20 cellular contexts compared by ENCODE assay signal in the genomic region with DNA sequence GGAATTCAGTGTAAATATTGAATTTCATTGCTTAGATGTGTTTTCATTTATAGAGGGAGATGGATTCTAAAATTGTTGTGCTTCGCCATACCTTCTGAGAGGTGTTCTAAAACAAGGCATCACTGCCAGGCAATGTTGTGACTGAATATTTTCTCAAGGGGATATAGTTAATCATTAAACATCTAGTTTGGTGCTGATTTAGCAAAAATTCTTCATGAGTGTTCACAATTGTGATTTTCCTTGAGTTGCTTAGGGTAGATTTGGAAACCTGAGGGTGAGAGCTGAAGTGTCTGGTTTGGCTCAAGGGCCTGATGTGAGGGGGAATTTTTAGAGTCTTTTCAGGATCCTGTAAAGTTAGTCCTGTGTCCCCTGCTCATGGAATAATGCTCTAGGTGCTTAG.
A peak's percentile ranks its signal among the peaks of the same experiment; 100 is the strongest.
DNase-seq lines count a peak whose midpoint lies in the region; ATAC-seq, FAIRE-seq and TF ChIP-seq lines count a peak whose summit lies in the region.
"Had no signal": no experiment of that assay in that cellular context is flagged by ENCODE, and none has a peak within 500 bp of the region (broad histone marks: within the 10 kb centered on the region; RNA-seq: fewer than 3 reads in every experiment).

No MANE protein-coding gene starts in this region.

- CTCF ChIA-PET in HepG2 (lab: Yijun Ruan, JAX; ENCODE audit: low intra/inter-chr PET ratio, low total read pairs) (no interaction called here), K562 (lab: Yijun Ruan, JAX; ENCODE audit: low intra/inter-chr PET ratio) (no interaction called here)

- no peak overlapping the region for H3K4me3 ChIP-seq in HepG2 (replicated peaks in 1 of 3; ENCODE audit: insufficient read depth in 1 of 3, low read depth in 2 of 3, low read length in 3 of 3)
- H3K4me3 ChIP-seq in right lobe of liver: no peak overlapping the region
- H3K4me3 ChIP-seq in K562: no peak overlapping the region
- H3K4me3 ChIP-seq: HAP-1 had no signal

- H3K4me2 ChIP-seq in HepG2 (ENCODE audit: low read depth, low read length) (no peak overlapping the region), K562 (ENCODE audit: insufficient read depth, low read length) (no peak overlapping the region)

- TF ChIP-seq POLR2A in HepG2 (IDR thresholded peaks at IDR 0.05; ENCODE audit: insufficient read depth in 1 of 2, low read depth in 2 of 2, low read length in 2 of 2) (no peak), right lobe of liver (IDR thresholded peaks at IDR 0.05) (no peak), K562 (conservative IDR thresholded peaks at IDR 0.05) (no peak)

- intact Hi-C loops in HepG2 (cut with micrococcal nuclease; ENCODE audit: unreplicated experiment): no loop called here
- intact Hi-C loops in right lobe of liver (cut with DNase I): no loop called here
- intact Hi-C loops in K562 (cut with micrococcal nuclease): no loop called here
- intact Hi-C loops in head of caudate nucleus (cut with DNase I): no loop called here

- DNase-seq in HepG2 (ENCODE audit: low spot score) (no peak), right lobe of liver (no peak), K562 (ENCODE audit: extremely low read depth in 1 of 4, low spot score in 3 of 4) (no peak), renal cortical epithelial cell (ENCODE audit: low read depth) (peak; percentile 36), T-helper 2 cell (no peak), head of caudate nucleus (no peak)
- DNase-seq: 8988T; C1 segment of cervical spinal cord; Calu3; CD4-positive, alpha-beta memory T cell; COR-L47; DMS79; EL; GDM1; GOT3; HFFc6 had no signal

- H2AFZ ChIP-seq in HepG2 (ENCODE audit: low read length): no peak overlapping the region
- H2AFZ ChIP-seq in K562 (ENCODE audit: low read depth, low read length): no peak overlapping the region

- 5% methylated on average over 1 of the region's 1 CpG for WGBS in HepG2 (ENCODE audit: low lambda C conversion rate)
- 39% methylated on average over 1 of the region's 1 CpG for WGBS in right lobe of liver (ENCODE audit: insufficient coverage, low coverage, low lambda C conversion rate, missing lambda C conversion rate)
- WGBS in K562 (ENCODE audit: insufficient coverage, low coverage, missing lambda C conversion rate): 0% methylated on average over 1 of the region's 1 CpG

- no peak for FAIRE-seq in HepG2 (lab: Jason Lieb, UNC)
- no peak for FAIRE-seq in K562 (lab: Jason Lieb, UNC)
- FAIRE-seq: GM12891, GM18507, H54 had no signal

- H3K36me3 ChIP-seq in HepG2 (replicated peaks in 1 of 2; ENCODE audit: control insufficient read depth in 1 of 2, insufficient read depth in 2 of 2, low read length in 2 of 2) (no peaks in the 10 kb centered on the region), right lobe of liver (no peaks in the 10 kb centered on the region), K562 (ENCODE audit: control insufficient read depth, insufficient read depth, low read length) (no peaks in the 10 kb centered on the region)
- H3K36me3 ChIP-seq: HAP-1 had no signal

- POLR2A ChIA-PET in HepG2 (lab: Yijun Ruan, JAX) (no interaction called here), K562 (lab: Yijun Ruan, JAX) (no interaction called here)

- TF ChIP-seq EP300 in HepG2 (IDR thresholded peaks at IDR 0.05; ENCODE audit: low read depth in 2 of 2, low read length in 2 of 2) (no peak), HepG2 (CRISPR knock-in tag; IDR thresholded peaks at IDR 0.05; ENCODE audit: borderline replicate concordance) (no peak), K562 (IDR thresholded peaks at IDR 0.05; ENCODE audit: low read length) (no peak)

- H4K20me1 ChIP-seq in HepG2 (ENCODE audit: insufficient read depth, low read length) (no peaks in the 10 kb centered on the region), K562 (replicated peaks; ENCODE audit: control insufficient read depth, insufficient read depth, low read length) (no peaks in the 10 kb centered on the region)

- H3K79me2 ChIP-seq in HepG2 (ENCODE audit: insufficient read depth, low read length): no peaks in the 10 kb centered on the region
- H3K79me2 ChIP-seq in K562 (ENCODE audit: control insufficient read depth, insufficient read depth, low read length): no peaks in the 10 kb centered on the region

- H3K9me1 ChIP-seq in K562 (ENCODE audit: control insufficient read depth, insufficient read depth, low read length): no peaks in the 10 kb centered on the region

- TF ChIP-seq CTCF in HepG2 (CRISPR knock-in tag; IDR thresholded peaks at IDR 0.05) (no peak), right lobe of liver (IDR thresholded peaks at IDR 0.05) (no peak), K562 (IDR thresholded peaks at IDR 0.05 in 2 of 3, conservative IDR thresholded peaks at IDR 0.05 in 1 of 3; ENCODE audit: insufficient read depth in 2 of 3, low read depth in 1 of 3, low read length in 3 of 3) (no peak)

- no peak for ATAC-seq in HepG2
- no peak for ATAC-seq in right lobe of liver
- ATAC-seq in K562: no peak

- H3K4me1 ChIP-seq in HepG2 (ENCODE audit: insufficient read depth, low read length): no peaks in the 10 kb centered on the region
- H3K4me1 ChIP-seq in right lobe of liver: no peaks in the 10 kb centered on the region
- H3K4me1 ChIP-seq in K562 (replicated peaks in 1 of 2; ENCODE audit: control insufficient read depth in 2 of 2, insufficient read depth in 2 of 2, low read length in 2 of 2): no peaks in the 10 kb centered on the region
- H3K4me1 ChIP-seq: HAP-1 had no signal

- H3K27me3 ChIP-seq in HepG2 (ENCODE audit: control insufficient read depth in 1 of 2, insufficient read depth in 2 of 2, low read length in 2 of 2) (no peaks in the 10 kb centered on the region), right lobe of liver (no peaks in the 10 kb centered on the region), K562 (ENCODE audit: control insufficient read depth in 2 of 2, insufficient read depth in 2 of 2, low read length in 2 of 2) (no peaks in the 10 kb centered on the region)

- TF ChIP-seq RAD21 in HepG2 (CRISPR knock-in tag; IDR thresholded peaks at IDR 0.05) (no peak), K562 (CRISPR knock-in tag; conservative IDR thresholded peaks at IDR 0.05 in 1 of 2, IDR thresholded peaks at IDR 0.05 in 1 of 2) (no peak)

- H3K27ac ChIP-seq in HepG2 (ENCODE audit: extremely low read length, insufficient read depth, low read length) (no peak overlapping the region), right lobe of liver (no peak overlapping the region), K562 (ENCODE audit: extremely low read depth, low read depth, low read length) (no peak overlapping the region)

- H3K9me3 ChIP-seq in HepG2 (ENCODE audit: low read length) (no peaks in the 10 kb centered on the region), right lobe of liver (no peaks in the 10 kb centered on the region), K562 (replicated peaks; ENCODE audit: control insufficient read depth, insufficient read depth, low read depth, low read length) (no peaks in the 10 kb centered on the region)
- H3K9me3 ChIP-seq: HAP-1 had no signal

- BruUV-seq in HepG2 (replicated peaks; lab: Mats Ljungman, UMichigan): no TSS peak
- BruUV-seq in K562 (replicated peaks; lab: Mats Ljungman, UMichigan): no TSS peak

- in situ Hi-C loops in HepG2 (cut with HindIII; ENCODE audit: extremely low pct_ligation_motif_present, low pct_unique_long_range_greater_than_20kb) (no loop called here), K562 (cut with MboI) (no loop called here)

- H3K9ac ChIP-seq in HepG2 (ENCODE audit: insufficient read depth, low read depth, low read length) (no peak overlapping the region), K562 (ENCODE audit: insufficient read depth in 1 of 2, low read depth in 2 of 2, low read length in 2 of 2) (no peak overlapping the region)

TF ChIP-seq in HepG2, 621 proteins besides CTCF, POLR2A, EP300 and RAD21:
- TF ChIP-seq PHF20 (CRISPR knock-in tag; IDR thresholded peaks at IDR 0.05) (no peak), MAFF (IDR thresholded peaks at IDR 0.05; ENCODE audit: low read depth, low read length) (peak; percentile 73), DR1 (CRISPR knock-in tag; IDR thresholded peaks at IDR 0.05) (no peak), MAFK (conservative IDR thresholded peaks at IDR 0.05 in 1 of 2, IDR thresholded peaks at IDR 0.05 in 1 of 2; ENCODE audit: low read length in 2 of 2) (peak; percentile 80 to 82), STAT5B (CRISPR knock-in tag; IDR thresholded peaks at IDR 0.05) (no peak)

TF ChIP-seq in K562, 482 proteins besides CTCF, POLR2A, EP300 and RAD21:
- TF ChIP-seq ZNF311 (CRISPR knock-in tag; IDR thresholded peaks at IDR 0.05) (no peak), MAFG (tag; conservative IDR thresholded peaks at IDR 0.05) (0 out of 2 replicates have a peak, but pooled peaks have one; percentile 16), PRPF4 (IDR thresholded peaks at IDR 0.05; ENCODE audit: insufficient read depth, low read depth, low read length, poor library complexity, severe bottlenecking) (no peak), ZNF316 (IDR thresholded peaks at IDR 0.05) (0 out of 2 replicates have a peak, but pooled peaks have one; percentile 9)
TF ChIP-seq in K562: peak in this region for 2.
